ENCODE assay signal across 8 cellular contexts in genomic region chr14:31025335-31026075, GRCh38. TPM values are rescaled to one million over a fixed set of nuclear protein-coding genes. Genes with fewer than 3 reads are reported as not detected.
DNase-seq lines count a peak whose midpoint lies in the region; ATAC-seq and TF ChIP-seq lines count a peak whose summit lies in the region.

A gene with protein sequence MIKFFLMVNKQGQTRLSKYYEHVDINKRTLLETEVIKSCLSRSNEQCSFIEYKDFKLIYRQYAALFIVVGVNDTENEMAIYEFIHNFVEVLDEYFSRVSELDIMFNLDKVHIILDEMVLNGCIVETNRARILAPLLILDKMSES (plus strand): TSS chr14:31025649. CDS start chr14:31066197, 40,548 bp downstream.

- no peaks in the 10 kb centered on the region for H3K27me3 Mint-ChIP-seq in stimulated activated memory B cell treated with anti-CD40 and anti-IgM and Interleukin-4, amounts not matched to agents 10 μg/mL and 1 μg/mL and 100 μg/mL, for 72 hours

- H3K36me3 Mint-ChIP-seq in stimulated activated memory B cell treated with anti-CD40 and anti-IgM and Interleukin-4, amounts not matched to agents 10 μg/mL and 1 μg/mL and 100 μg/mL, for 72 hours, result peaks cover 14% of the 10 kb centered on the region

- ATAC-seq in HG02943 (IDR thresholded peaks at IDR 0.05; ENCODE audit: low read depth, unreplicated experiment), result peak; percentile 10
- peak; percentile 45 for ATAC-seq in stimulated activated memory B cell treated with anti-CD40 and anti-IgM and Interleukin-4, amounts not matched to agents 10 μg/mL and 1 μg/mL and 100 μg/mL, for 72 hours

- H3K9me3 ChIP-seq in NT2/D1 (ENCODE audit: insufficient read depth, low read length) (no peaks in the 10 kb centered on the region), esophagus (ENCODE audit: control insufficient read depth in 2 of 2, insufficient read depth in 1 of 2, low read depth in 1 of 2, low read length in 1 of 2) (no peaks in the 10 kb centered on the region)

- H3K4me3 ChIP-seq in GM12875 (ENCODE audit: low read depth, low read length) (peak within 1 kb of the TSS; percentile 60), NT2/D1 (ENCODE audit: insufficient read length, low read depth) (peak within 1 kb of the TSS; percentile 85), esophagus (ENCODE audit: low read depth in 1 of 2, low read length in 2 of 2) (peak within 1 kb of the TSS; percentile 96 to 97)

- 0% methylated on average over 52 of the region's 52 CpGs for WGBS in esophagus, 2 donors

- H3K9ac ChIP-seq in NT2/D1 (ENCODE audit: insufficient read length, low read depth), result peak within 1 kb of the TSS; percentile 95

- H3K4me1 ChIP-seq in NT2/D1 (ENCODE audit: insufficient read depth, insufficient read length), result no peaks in the 10 kb centered on the region
- no peaks in the 10 kb centered on the region for H3K4me1 ChIP-seq in esophagus (ENCODE audit: control insufficient read depth in 2 of 2, insufficient read depth in 2 of 2, low read length in 1 of 2)

- H3K4me1 Mint-ChIP-seq in stimulated activated memory B cell treated with anti-CD40 and anti-IgM and Interleukin-4, amounts not matched to agents 10 μg/mL and 1 μg/mL and 100 μg/mL, for 72 hours, result peaks cover 46% of the 10 kb centered on the region

- peak within 1 kb of the TSS; percentile 90 to 98 for H3K27ac ChIP-seq in esophagus (ENCODE audit: low read depth in 2 of 2, low read length in 1 of 2)

- peak within 1 kb of the TSS; percentile 100 for H3K4me3 Mint-ChIP-seq in stimulated activated memory B cell treated with anti-CD40 and anti-IgM and Interleukin-4, amounts not matched to agents 10 μg/mL and 1 μg/mL and 100 μg/mL, for 72 hours

- H3K36me3 ChIP-seq in NT2/D1 (ENCODE audit: insufficient read depth, insufficient read length, low read length), result peaks cover 17% of the 10 kb centered on the region
- no peaks in the 10 kb centered on the region for H3K36me3 ChIP-seq in esophagus (ENCODE audit: control insufficient read depth in 2 of 2, insufficient read depth in 2 of 2, low read length in 1 of 2)

- no peaks in the 10 kb centered on the region for H3K9me3 Mint-ChIP-seq in stimulated activated memory B cell treated with anti-CD40 and anti-IgM and Interleukin-4, amounts not matched to agents 10 μg/mL and 1 μg/mL and 100 μg/mL, for 72 hours

- H3K27me3 ChIP-seq in NT2/D1 (ENCODE audit: insufficient read depth, insufficient read length), result no peaks in the 10 kb centered on the region
- H3K27me3 ChIP-seq in esophagus (ENCODE audit: control insufficient read depth in 1 of 2, insufficient read depth in 2 of 2, low read length in 2 of 2), result no peaks in the 10 kb centered on the region

- peak within 1 kb of the TSS; percentile 98 for H3K27ac Mint-ChIP-seq in stimulated activated memory B cell treated with anti-CD40 and anti-IgM and Interleukin-4, amounts not matched to agents 10 μg/mL and 1 μg/mL and 100 μg/mL, for 72 hours

- no peak for TF ChIP-seq CTCF in GM12875 (IDR thresholded peaks at IDR 0.05; ENCODE audit: borderline replicate concordance, insufficient read depth, low read depth, low read length)

- peak; percentile 16 for DNase-seq in NT2/D1 (ENCODE audit: low read depth, low spot score)
- peak; percentile 72 for DNase-seq in activated T-cell treated with anti-CD3 and anti-CD28 coated beads, Interleukin-2, amount 50 U/mL, for 1 hour
- DNase-seq in myocyte (ENCODE audit: low read depth), result peak; percentile 46
- DNase-seq in DMS153 treated with DMSO at 0.1 percent for 48 hours (lab: John Stamatoyannopoulos, UW; ENCODE audit: unreplicated experiment), result no peak

RNA-seq across cellular contexts. Expression of the gene that starts here (rescaled TPM):
- polyA plus RNA-seq in esophagus, result 1 to 10 TPM; 2.4 to 3.7 TPM
- total RNA-seq in myocyte, result 6.7 and 6.9 TPM in 2 replicates
- polyA plus RNA-seq in myocyte (2012), result 7.0 TPM
